Comparison of ENCODE assay signal across 7 cellular contexts in genomic region chr7:90070233-90070632, GRCh38.
A peak's percentile ranks its signal among the peaks of the same experiment; 100 is the strongest.
DNase-seq lines count a peak whose midpoint lies in the region; ATAC-seq, FAIRE-seq and TF ChIP-seq lines count a peak whose summit lies in the region.
"Not testable (repeated sequence)": the region's sequence is repeated elsewhere in the genome, so short reads cannot be mapped to it uniquely, and the experiment has no call there.

No MANE protein-coding gene starts in this region.

- not testable (repeated sequence) for H3K9ac ChIP-seq in MM.1S (ENCODE audit: low read length); HepG2 (ENCODE audit: insufficient read depth, low read depth, low read length)

- not testable (repeated sequence) for H3K4me2 ChIP-seq in MM.1S (ENCODE audit: low read depth, low read length); PC-9; HepG2 (ENCODE audit: low read depth, low read length)

- H3K9me3 ChIP-seq in MM.1S (replicated peaks; ENCODE audit: insufficient read depth, low read length); PC-9 (ENCODE audit: insufficient read depth, low read depth); HepG2 (ENCODE audit: low read length): not testable (repeated sequence)

- intact Hi-C loops in PC-9 (cut with micrococcal nuclease; ENCODE audit: unreplicated experiment); HepG2 (cut with micrococcal nuclease; ENCODE audit: unreplicated experiment): not testable (repeated sequence)

- in situ Hi-C loops in Caki2 (cut with HindIII; ENCODE audit: low pct_unique_long_range_greater_than_20kb, low sequenced_read_pairs); HepG2 (cut with HindIII; ENCODE audit: extremely low pct_ligation_motif_present, low pct_unique_long_range_greater_than_20kb): not testable (repeated sequence)

- not testable (repeated sequence) for H3K36me3 ChIP-seq in MM.1S (replicated peaks; ENCODE audit: insufficient read depth, low read length); PC-9 (ENCODE audit: low read depth); bronchial epithelial cell (ENCODE audit: control insufficient read depth, insufficient read depth, low read length); HepG2 (replicated peaks in 1 of 2; ENCODE audit: control insufficient read depth in 1 of 2, insufficient read depth in 2 of 2, low read length in 2 of 2)

- H3K27me3 ChIP-seq in MM.1S (replicated peaks; ENCODE audit: insufficient read depth, low read length); PC-9 (ENCODE audit: insufficient read depth, low read depth); bronchial epithelial cell (ENCODE audit: control insufficient read depth, insufficient read depth, low read length); HepG2 (ENCODE audit: control insufficient read depth in 1 of 2, insufficient read depth in 2 of 2, low read length in 2 of 2): not testable (repeated sequence)

- FAIRE-seq in bronchial epithelial cell (lab: Jason Lieb, UNC); HepG2 (lab: Jason Lieb, UNC): not testable (repeated sequence)

- ATAC-seq in HepG2, result not testable (repeated sequence)

- H3K4me3 ChIP-seq in MM.1S (ENCODE audit: low read length); PC-9; bronchial epithelial cell (ENCODE audit: low read depth, low read length); HepG2 (replicated peaks in 1 of 3; ENCODE audit: insufficient read depth in 1 of 3, low read depth in 2 of 3, low read length in 3 of 3): not testable (repeated sequence)

- 2% methylated on average over 2 of the region's 4 CpGs for WGBS in HepG2 (ENCODE audit: low lambda C conversion rate)

- TF ChIP-seq CTCF in MM.1S (IDR thresholded peaks at IDR 0.05; ENCODE audit: low read length); PC-9 (conservative IDR thresholded peaks at IDR 0.05); bronchial epithelial cell (IDR thresholded peaks at IDR 0.05; ENCODE audit: insufficient read depth, low read length, severe bottlenecking); HepG2 (CRISPR knock-in tag; IDR thresholded peaks at IDR 0.05): not testable (repeated sequence)

- H3F3A ChIP-seq in MM.1S (ENCODE audit: insufficient read depth, low read length); PC-9 (ENCODE audit: insufficient read depth, low read depth): not testable (repeated sequence)

- TF ChIP-seq POLR2A in HepG2 (IDR thresholded peaks at IDR 0.05; ENCODE audit: insufficient read depth in 1 of 2, low read depth in 2 of 2, low read length in 2 of 2), result not testable (repeated sequence)

- H2AFZ ChIP-seq in MM.1S (ENCODE audit: low read length); PC-9; HepG2 (ENCODE audit: low read length): not testable (repeated sequence)

- POLR2A ChIA-PET in PC-9 (lab: Charles Lee; ENCODE audit: unreplicated experiment); HepG2 (lab: Yijun Ruan, JAX): not testable (repeated sequence)

- not testable (repeated sequence) for TF ChIP-seq EP300 in HepG2 (IDR thresholded peaks at IDR 0.05; ENCODE audit: low read depth in 2 of 2, low read length in 2 of 2); HepG2 (CRISPR knock-in tag; IDR thresholded peaks at IDR 0.05; ENCODE audit: borderline replicate concordance)

- CTCF ChIA-PET in PC-9 (lab: Charles Lee), result interaction anchor here (0.7 kb wide), 1 partner anchor 47 kb away, joined by 7 read pairs; no protein-coding TSS in a partner anchor
- CTCF ChIA-PET in HepG2 (lab: Yijun Ruan, JAX; ENCODE audit: low intra/inter-chr PET ratio, low total read pairs), result not testable (repeated sequence)

- not testable (repeated sequence) for TF ChIP-seq RAD21 in HepG2 (CRISPR knock-in tag; IDR thresholded peaks at IDR 0.05)

- DNase-seq in Caki2 (ENCODE audit: low read depth) (peak; percentile 60), H4 (ENCODE audit: low spot score) (peak; percentile 42), MM.1S (peak; percentile 29), NCI-H526 (lab: John Stamatoyannopoulos, UW) (peak; percentile 69 to 87), PC-9 (peak; percentile 41 to 54), bronchial epithelial cell (ENCODE audit: low read depth) (peak; percentile 10), HepG2 (ENCODE audit: low spot score) (peak; percentile 8)

- not testable (repeated sequence) for H4K20me1 ChIP-seq in MM.1S (ENCODE audit: insufficient read depth, low read length); PC-9 (ENCODE audit: insufficient read depth); HepG2 (ENCODE audit: insufficient read depth, low read length)

- H3K9me2 ChIP-seq in MM.1S (replicated peaks; ENCODE audit: insufficient read depth, low read length); PC-9 (ENCODE audit: insufficient read depth): not testable (repeated sequence)

- not testable (repeated sequence) for BruUV-seq in PC-9 (replicated peaks; lab: Mats Ljungman, UMichigan); HepG2 (replicated peaks; lab: Mats Ljungman, UMichigan)

- H3K79me2 ChIP-seq in MM.1S (ENCODE audit: low read length); PC-9 (ENCODE audit: low read depth); HepG2 (ENCODE audit: insufficient read depth, low read length): not testable (repeated sequence)

- not testable (repeated sequence) for H3K4me1 ChIP-seq in MM.1S (ENCODE audit: low read length); PC-9 (replicated peaks; ENCODE audit: insufficient read depth); HepG2 (ENCODE audit: insufficient read depth, low read length)

- H3K27ac ChIP-seq in MM.1S (ENCODE audit: low read length); PC-9; HepG2 (ENCODE audit: extremely low read length, insufficient read depth, low read length): not testable (repeated sequence)

TF ChIP-seq in HepG2, 621 proteins besides CTCF, POLR2A, EP300 and RAD21:
- not testable (repeated sequence) for TF ChIP-seq FOXA1 (IDR thresholded peaks at IDR 0.05)
- peak; percentile 40; the same call in 1 of the 2 replicates for TF ChIP-seq FOXA1 (CRISPR knock-in tag; IDR thresholded peaks at IDR 0.05)
TF ChIP-seq in HepG2: peak in this region for 1; not testable (repeated sequence) for 620.

Comparison
In these comparisons a context has a peak if more than half of its experiments do, and no peak if none do; other contexts are left out.
1. DNase-seq: peak in every context shown above with its lines; median percentile 78 in NCI-H526; 60 in Caki2; 48 in PC-9; 42 in H4; 29 in MM.1S; 10 in bronchial epithelial cell; 8 in HepG2.